Comparison of ENCODE assay signal across 15 cellular contexts in genomic region chr7:132028144-132028920, GRCh38.
"Had no signal": no experiment of that assay in that cellular context is flagged by ENCODE, and none has a peak within 500 bp of the region (broad histone marks: within the 10 kb centered on the region; RNA-seq: fewer than 3 reads in every experiment).

No MANE protein-coding gene starts in this region.

- H3K9ac ChIP-seq: parathyroid adenoma had no signal

- H3K9me3 ChIP-seq: adrenal gland, lower lobe of right lung, spleen, testis, upper lobe of left lung had no signal

- FAIRE-seq: astrocyte, endothelial cell of umbilical vein had no signal

- DNase-seq: activated CD4-positive, alpha-beta T cell treated with anti-CD3 and anti-CD28 coated beads for 1 hour; activated gamma-delta T cell; adrenal gland; effector memory CD4-positive, alpha-beta T cell; lower lobe of right lung; spleen; stimulated activated CD4-positive, alpha-beta T cell treated with anti-CD3 and anti-CD28 coated beads, Interleukin-4, amount 100 ng/mL, for 4 hours; SW 1271; testis; upper lobe of left lung had no signal

- H3K79me2 ChIP-seq: parathyroid adenoma had no signal

- H3K36me3 ChIP-seq: adrenal gland, lower lobe of right lung, spleen, upper lobe of left lung had no signal

- H3K4me3 ChIP-seq: adrenal gland, lower lobe of right lung, spleen, testis, upper lobe of left lung had no signal

- ATAC-seq: activated naive CD4-positive, alpha-beta T cell treated with anti-CD3 and anti-CD28 coated beads, Interleukin-2, amount 50 U/mL, for 72 hours; stimulated activated memory B cell treated with anti-CD40 and anti-IgM and Interleukin-4, amounts not matched to agents 10 μg/mL and 1 μg/mL and 100 μg/mL, for 72 hours had no signal

- H3K27ac ChIP-seq: adrenal gland, lower lobe of right lung, parathyroid adenoma, testis, upper lobe of left lung had no signal

- H3K4me1 ChIP-seq: lower lobe of right lung, parathyroid adenoma had no signal

- H3K27me3 ChIP-seq: adrenal gland, spleen, testis, upper lobe of left lung had no signal

- H2AFZ ChIP-seq: parathyroid adenoma had no signal
